Comparison of ENCODE assay signal across 20 cellular contexts in the genomic region with DNA sequence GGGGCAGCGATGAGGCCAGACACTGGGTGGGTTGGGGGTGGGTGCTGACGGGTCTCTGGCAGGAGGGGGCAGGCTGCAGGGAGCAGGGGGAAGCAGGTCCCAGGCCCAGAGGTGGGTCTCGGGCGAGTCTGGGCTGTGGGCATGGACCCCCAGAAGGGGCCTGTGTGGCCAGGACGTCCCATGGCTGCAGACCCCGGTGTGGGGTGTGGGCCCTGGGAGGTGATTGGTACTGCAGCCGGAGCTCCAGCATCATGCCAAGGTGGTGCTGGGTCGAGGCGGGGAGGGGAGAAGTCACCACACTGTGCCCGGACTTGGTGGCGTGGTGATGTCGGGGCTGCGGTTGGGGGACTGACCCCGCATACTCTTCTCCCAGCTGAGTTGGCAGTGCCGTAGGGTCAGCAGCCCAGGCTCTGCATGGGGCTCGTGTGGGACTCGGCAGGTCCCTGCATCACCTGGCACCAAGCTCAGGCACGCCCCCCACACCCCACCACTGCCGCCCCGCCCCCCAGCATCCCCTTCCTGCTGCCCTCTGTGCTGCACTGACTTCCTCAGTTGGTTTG. TPM values are rescaled to one million over a fixed set of nuclear protein-coding genes. Genes with fewer than 3 reads are reported as not detected.
DNase-seq lines count a peak whose midpoint lies in the region; TF ChIP-seq lines count a peak whose summit lies in the region.
"Had no signal": no experiment of that assay in that cellular context is flagged by ENCODE, and none has a peak within 500 bp of the region (broad histone marks: within the 10 kb centered on the region; RNA-seq: fewer than 3 reads in every experiment).

No MANE protein-coding gene starts in this region.

- H3K4me3 Mint-ChIP-seq in CD4-positive, alpha-beta memory T cell = no peak overlapping the region
- H3K4me3 Mint-ChIP-seq: CD4-positive, alpha-beta T cell; CD8-positive, alpha-beta memory T cell had no signal

- no peaks in the 10 kb centered on the region for H3K4me1 ChIP-seq in neuronal stem cell (ENCODE audit: control insufficient read depth in 2 of 2, insufficient read depth in 1 of 2, low read depth in 1 of 2, low read length in 2 of 2)
- H3K4me1 ChIP-seq in CD4-positive, alpha-beta memory T cell (ENCODE audit: insufficient read depth, low read length) = no peaks in the 10 kb centered on the region
- H3K4me1 ChIP-seq: BE2C had no signal

- no peak overlapping the region for H3K18ac ChIP-seq in neuronal stem cell (ENCODE audit: low read length)

- no peak overlapping the region for H2BK120ac ChIP-seq in neuronal stem cell (ENCODE audit: low read depth, low read length)

- no peak overlapping the region for H2BK15ac ChIP-seq in neuronal stem cell (ENCODE audit: low read length)

- H4K8ac ChIP-seq in neuronal stem cell (ENCODE audit: low read depth, low read length) = no peak overlapping the region

- TF ChIP-seq CTCF in C4-2B (conservative IDR thresholded peaks at IDR 0.05) (no peak), LNCaP clone FGC (IDR thresholded peaks at IDR 0.05; ENCODE audit: control insufficient read depth, extremely low read depth, insufficient read depth) (no peak)

- no peak overlapping the region for H3K9ac ChIP-seq in neuronal stem cell (ENCODE audit: low read depth, low read length, poor library complexity)
- H3K9ac ChIP-seq: BLaER1 had no signal

- H3K79me1 ChIP-seq in neuronal stem cell (ENCODE audit: low read depth, low read length) = peaks cover 17% of the 10 kb centered on the region

- no peak overlapping the region for H2AFZ ChIP-seq in neuronal stem cell (ENCODE audit: low read length)

- peaks cover 23 to 33% of the 10 kb centered on the region in 2 donors for H3K36me3 Mint-ChIP-seq in CD4-positive, alpha-beta memory T cell

- no peak overlapping the region for H3K4ac ChIP-seq in neuronal stem cell (ENCODE audit: low read length)

- peak overlapping the region; percentile 43 for H3K4me3 ChIP-seq in LNCaP clone FGC (ENCODE audit: low read depth, low read length)
- no peak overlapping the region for H3K4me3 ChIP-seq in neuronal stem cell (ENCODE audit: low read length in 2 of 2)
- H3K4me3 ChIP-seq in CD4-positive, alpha-beta memory T cell (ENCODE audit: low read length in 2 of 2) = no peak overlapping the region
- H3K4me3 ChIP-seq: BLaER1, GM12878 had no signal

- peaks cover 17 to 24% of the 10 kb centered on the region in 2 donors for H3K9me3 ChIP-seq in neuronal stem cell (replicated peaks in 1 of 2; ENCODE audit: control insufficient read depth in 2 of 2, insufficient read depth in 1 of 2, low read depth in 1 of 2, low read length in 2 of 2)
- peaks cover 3 to 10% of the 10 kb centered on the region in 2 donors for H3K9me3 ChIP-seq in CD4-positive, alpha-beta memory T cell (ENCODE audit: control insufficient read depth in 1 of 2, low read length in 2 of 2)

- peaks cover 0 to 29% (median 0%) of the 10 kb centered on the region in 3 experiments for H3K27me3 ChIP-seq in neuronal stem cell (ENCODE audit: control insufficient read depth in 3 of 3, insufficient read depth in 3 of 3, low read depth in 1 of 3, low read length in 3 of 3)
- no peaks in the 10 kb centered on the region for H3K27me3 ChIP-seq in CD4-positive, alpha-beta memory T cell (ENCODE audit: insufficient read depth, low read length)

- H3K27ac Mint-ChIP-seq in CD4-positive, alpha-beta memory T cell = peak overlapping the region in 1 of 7 donors; percentile 22
- H3K27ac Mint-ChIP-seq: CD4-positive, alpha-beta T cell; CD8-positive, alpha-beta memory T cell had no signal

- no peak for DNase-seq in LNCaP clone FGC (ENCODE audit: low read depth)
- DNase-seq in neuronal stem cell (ENCODE audit: low spot score) = no peak
- no peak for DNase-seq in activated CD4-positive, alpha-beta T cell treated with anti-CD3 and anti-CD28 coated beads, Interleukin-2, amount 50 U/mL, for 48 hours
- DNase-seq in CD4-positive, alpha-beta memory T cell = no peak
- DNase-seq: 8988T; ACHN; BE2C; CD4-positive, alpha-beta T cell; CD8-positive, alpha-beta memory T cell; COR-L47; DMS 273 treated with DMSO at 0.1 percent for 48 hours; DMS153; DMS53; DMS79; DND-41; EL; GDM1 had no signal

- H3K14ac ChIP-seq in neuronal stem cell (ENCODE audit: low read length) = peak overlapping the region; percentile 38

- no CpG with 5 or more reads among the region's 20 CpGs for WGBS in neuronal stem cell (ENCODE audit: extremely low coverage in 2 of 2, insufficient read length in 2 of 2, insufficient replicate concordance in 1 of 2), 2 donors

- H3K36me3 ChIP-seq in neuronal stem cell (replicated peaks in 1 of 2; ENCODE audit: control insufficient read depth in 2 of 2, insufficient read depth in 2 of 2, low read length in 2 of 2) = peaks cover 0 to 8% of the 10 kb centered on the region in 2 donors
- no peaks in the 10 kb centered on the region for H3K36me3 ChIP-seq in CD4-positive, alpha-beta memory T cell (ENCODE audit: insufficient read depth, low read length)
- H3K36me3 ChIP-seq: BE2C had no signal

- POLR2A ChIA-PET in CD4-positive, alpha-beta memory T cell (lab: Charles Lee; ENCODE audit: partially characterized antibody) = no interaction called here

- H3K27ac ChIP-seq in C4-2B (peak overlapping the region; percentile 75), neuronal stem cell (replicated peaks; ENCODE audit: low read length) (no peak overlapping the region)
- no peak overlapping the region for H3K27ac ChIP-seq in CD4-positive, alpha-beta memory T cell (ENCODE audit: low read depth, low read length)
- H3K27ac ChIP-seq: BLaER1 had no signal

- CTCF ChIA-PET in CD4-positive, alpha-beta memory T cell (lab: Charles Lee; ENCODE audit: partially characterized antibody) = no interaction called here

- no peaks in the 10 kb centered on the region for H3K27me3 Mint-ChIP-seq in CD4-positive, alpha-beta memory T cell
- H3K27me3 Mint-ChIP-seq: CD4-positive, alpha-beta T cell; CD8-positive, alpha-beta memory T cell had no signal

- peak overlapping the region; percentile 84 for H2BK12ac ChIP-seq in neuronal stem cell (ENCODE audit: low read length)

- H2AK5ac ChIP-seq in neuronal stem cell (ENCODE audit: low read depth, low read length) = peak overlapping the region; percentile 46

- intact Hi-C loops in CD4-positive, alpha-beta memory T cell (cut with micrococcal nuclease) = no loop called here

- H3K9me3 Mint-ChIP-seq in CD4-positive, alpha-beta memory T cell = peaks cover 0 to 31% (median 19%) of the 10 kb centered on the region in 8 donors
- H3K9me3 Mint-ChIP-seq: CD4-positive, alpha-beta T cell had no signal

- H3K23ac ChIP-seq in neuronal stem cell (ENCODE audit: low read depth, low read length, poor library complexity) = no peak overlapping the region

- H3K4me1 Mint-ChIP-seq in CD4-positive, alpha-beta memory T cell = peaks cover 0 to 8% (median 6%) of the 10 kb centered on the region in 4 donors

- no peak overlapping the region for H4K91ac ChIP-seq in neuronal stem cell (ENCODE audit: low read depth, low read length, poor library complexity)

- H3K4me2 ChIP-seq in neuronal stem cell (ENCODE audit: insufficient read depth, low read length, poor library complexity, severe bottlenecking) = no peak overlapping the region

- peak overlapping the region; percentile 13 for H2BK5ac ChIP-seq in neuronal stem cell (ENCODE audit: low read length)

RNA-seq across cellular contexts. Expression of a gene that starts 31.2 kb away (rescaled TPM):
- polyA plus RNA-seq in neuronal stem cell (2013, experiment 1 of 2) = 29.7 TPM
- polyA plus RNA-seq in neuronal stem cell (2013, experiment 2 of 2) = 28.1 TPM
- total RNA-seq in CD4-positive, alpha-beta memory T cell = 10 to 100 TPM; 32.5 to 40.7 TPM
- 10 to 100 TPM; 13.5 TPM for polyA plus RNA-seq in CD4-positive, alpha-beta memory T cell
